ENCODE assay signal across 13 cellular contexts in the genomic region with DNA sequence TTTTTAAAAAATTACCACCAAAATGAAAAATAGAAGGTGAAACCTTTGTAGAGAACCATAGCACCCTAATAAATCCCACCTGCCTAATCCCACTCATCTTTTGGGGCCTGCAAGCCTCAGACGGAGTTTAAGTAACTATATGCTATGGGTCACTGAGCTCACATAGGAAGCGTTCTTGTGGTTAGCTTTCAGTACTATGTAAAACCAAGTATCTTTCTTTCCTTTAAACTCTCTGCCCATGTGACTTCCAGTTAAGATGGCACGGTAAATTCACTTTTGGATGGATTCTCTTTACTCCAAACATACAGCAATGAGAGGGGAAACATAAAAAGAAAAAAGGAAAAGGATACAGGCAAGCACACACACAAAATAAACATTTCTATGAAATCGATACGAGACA. TPM values are rescaled to one million over a fixed set of nuclear protein-coding genes. Genes with fewer than 3 reads are reported as not detected.
DNase-seq lines count a peak whose midpoint lies in the region; ATAC-seq and TF ChIP-seq lines count a peak whose summit lies in the region.
"Had no signal": no experiment of that assay in that cellular context is flagged by ENCODE, and none has a peak within 500 bp of the region (broad histone marks: within the 10 kb centered on the region; RNA-seq: fewer than 3 reads in every experiment).

No MANE protein-coding gene starts in this region.

- H3K27me3 Mint-ChIP-seq in activated T-helper 1 cell treated with anti-CD3 and anti-CD28 coated beads, Interleukin-12 subunit alpha, Interleukin-12 subunit beta, Interleukin-2, Interleukin-4 antibody, amounts not matched to agents 30 ng/mL and 10 ng/mL and 1 ng/mL, durations not matched to agents 14 hours and 24 hours and 36 hours (ENCODE audit: insufficient read depth): peaks cover 5% of the 10 kb centered on the region

- peaks cover 4% of the 10 kb centered on the region for H3K36me3 Mint-ChIP-seq in activated T-helper 1 cell treated with anti-CD3 and anti-CD28 coated beads, Interleukin-12 subunit alpha, Interleukin-12 subunit beta, Interleukin-2, Interleukin-4 antibody, amounts not matched to agents 30 ng/mL and 10 ng/mL and 1 ng/mL, durations not matched to agents 14 hours and 24 hours and 36 hours (ENCODE audit: low read depth)

- DNase-seq in activated T-helper 1 cell treated with anti-CD3 and anti-CD28 coated beads, Interleukin-12 subunit alpha, Interleukin-12 subunit beta, Interleukin-2, Interleukin-4 antibody, amounts not matched to agents 30 ng/mL and 10 ng/mL and 1 ng/mL, durations not matched to agents 14 hours and 24 hours and 36 hours (ENCODE audit: low spot score): no peak
- no peak for DNase-seq in uterus
- no peak for DNase-seq in SKM-1 treated with dmso at 0.1 percent for 144 hours (lab: John Stamatoyannopoulos, UW; ENCODE audit: unreplicated experiment)
- no peak for DNase-seq in Peyer's patch
- DNase-seq: caudate nucleus, DMS153, left ventricle myocardium inferior, NCI-H345 had no signal

- H3K9me3 Mint-ChIP-seq in activated T-helper 1 cell treated with anti-CD3 and anti-CD28 coated beads, Interleukin-12 subunit alpha, Interleukin-12 subunit beta, Interleukin-2, Interleukin-4 antibody, amounts not matched to agents 30 ng/mL and 10 ng/mL and 1 ng/mL, durations not matched to agents 14 hours and 24 hours and 36 hours: no peaks in the 10 kb centered on the region

- ATAC-seq in GM18498 (IDR thresholded peaks at IDR 0.05; ENCODE audit: unreplicated experiment): peak; percentile 84
- ATAC-seq in GM19452 (IDR thresholded peaks at IDR 0.05; ENCODE audit: unreplicated experiment): peak; percentile 73
- peak; percentile 51 for ATAC-seq in HG03039 (IDR thresholded peaks at IDR 0.05; ENCODE audit: unreplicated experiment)
- no peak for ATAC-seq in HG03280 (IDR thresholded peaks at IDR 0.05; ENCODE audit: unreplicated experiment)

- H3K4me3 Mint-ChIP-seq in activated T-helper 1 cell treated with anti-CD3 and anti-CD28 coated beads, Interleukin-12 subunit alpha, Interleukin-12 subunit beta, Interleukin-2, Interleukin-4 antibody, amounts not matched to agents 30 ng/mL and 10 ng/mL and 1 ng/mL, durations not matched to agents 14 hours and 24 hours and 36 hours: peak overlapping the region; percentile 64

- H3K27ac ChIP-seq in uterus (no peak overlapping the region), Peyer's patch (no peak overlapping the region)
- H3K27ac ChIP-seq: left ventricle myocardium inferior, SJSA1 had no signal

- peak overlapping the region; percentile 91 for H3K27ac Mint-ChIP-seq in activated T-helper 1 cell treated with anti-CD3 and anti-CD28 coated beads, Interleukin-12 subunit alpha, Interleukin-12 subunit beta, Interleukin-2, Interleukin-4 antibody, amounts not matched to agents 30 ng/mL and 10 ng/mL and 1 ng/mL, durations not matched to agents 14 hours and 24 hours and 36 hours

- H3K4me1 Mint-ChIP-seq in activated T-helper 1 cell treated with anti-CD3 and anti-CD28 coated beads, Interleukin-12 subunit alpha, Interleukin-12 subunit beta, Interleukin-2, Interleukin-4 antibody, amounts not matched to agents 30 ng/mL and 10 ng/mL and 1 ng/mL, durations not matched to agents 14 hours and 24 hours and 36 hours (ENCODE audit: low read depth): peaks cover 54% of the 10 kb centered on the region

- H3K4me1 ChIP-seq in uterus: no peaks in the 10 kb centered on the region
- H3K4me1 ChIP-seq in Peyer's patch: peaks cover 0 to 26% (median 0%) of the 10 kb centered on the region in 4 donors

- no peaks in the 10 kb centered on the region for H3K9me3 ChIP-seq in uterus
- no peaks in the 10 kb centered on the region for H3K9me3 ChIP-seq in Peyer's patch
- H3K9me3 ChIP-seq: left ventricle myocardium inferior, SJSA1 had no signal

- TF ChIP-seq CTCF in uterus (IDR thresholded peaks at IDR 0.05) (no peak), Peyer's patch (IDR thresholded peaks at IDR 0.05) (no peak)

- no peak overlapping the region for H3K4me3 ChIP-seq in uterus
- H3K4me3 ChIP-seq in Peyer's patch: no peak overlapping the region
- H3K4me3 ChIP-seq: left ventricle myocardium inferior, SJSA1 had no signal

- no peaks in the 10 kb centered on the region for H3K36me3 ChIP-seq in uterus
- no peaks in the 10 kb centered on the region for H3K36me3 ChIP-seq in Peyer's patch
- H3K36me3 ChIP-seq: left ventricle myocardium inferior, SJSA1 had no signal

- H3K27me3 ChIP-seq in uterus: no peaks in the 10 kb centered on the region
- no peaks in the 10 kb centered on the region for H3K27me3 ChIP-seq in Peyer's patch
- H3K27me3 ChIP-seq: SJSA1 had no signal

- intact Hi-C loops in activated T-helper 1 cell treated with anti-CD3 and anti-CD28 coated beads, Interleukin-12 subunit alpha, Interleukin-12 subunit beta, Interleukin-2, Interleukin-4 antibody, amounts not matched to agents 30 ng/mL and 10 ng/mL and 1 ng/mL, durations not matched to agents 14 hours and 24 hours and 36 hours (cut with micrococcal nuclease): loop anchor here (5.0 kb wide), 2 partner anchors 79 to 951 kb away; no protein-coding TSS in a partner anchor
- intact Hi-C loops in uterus (cut with DNase I; ENCODE audit: low total_unique reads): no loop called here

- TF ChIP-seq POLR2A in uterus (IDR thresholded peaks at IDR 0.05) (no peak), Peyer's patch (IDR thresholded peaks at IDR 0.05) (no peak)

RNA-seq across cellular contexts. Expression of gene FANCC, which starts 50.9 kb away (rescaled TPM):
- 18.7 and 23.7 TPM in 2 replicates for total RNA-seq in activated T-helper 1 cell treated with anti-CD3 and anti-CD28 coated beads, Interleukin-12 subunit alpha, Interleukin-12 subunit beta, Interleukin-2, Interleukin-4 antibody, amounts not matched to agents 30 ng/mL and 10 ng/mL and 1 ng/mL, durations not matched to agents 14 hours and 24 hours and 36 hours
- 10 to 100 TPM in 3 of 4 donors, 1 to 10 TPM in 1; 4.1 to 21.4 (median 15.9) TPM for total RNA-seq in uterus
- 10 to 100 TPM; 13.8 to 32.2 (median 21.4) TPM for total RNA-seq in Peyer's patch
